In the genomic region with DNA sequence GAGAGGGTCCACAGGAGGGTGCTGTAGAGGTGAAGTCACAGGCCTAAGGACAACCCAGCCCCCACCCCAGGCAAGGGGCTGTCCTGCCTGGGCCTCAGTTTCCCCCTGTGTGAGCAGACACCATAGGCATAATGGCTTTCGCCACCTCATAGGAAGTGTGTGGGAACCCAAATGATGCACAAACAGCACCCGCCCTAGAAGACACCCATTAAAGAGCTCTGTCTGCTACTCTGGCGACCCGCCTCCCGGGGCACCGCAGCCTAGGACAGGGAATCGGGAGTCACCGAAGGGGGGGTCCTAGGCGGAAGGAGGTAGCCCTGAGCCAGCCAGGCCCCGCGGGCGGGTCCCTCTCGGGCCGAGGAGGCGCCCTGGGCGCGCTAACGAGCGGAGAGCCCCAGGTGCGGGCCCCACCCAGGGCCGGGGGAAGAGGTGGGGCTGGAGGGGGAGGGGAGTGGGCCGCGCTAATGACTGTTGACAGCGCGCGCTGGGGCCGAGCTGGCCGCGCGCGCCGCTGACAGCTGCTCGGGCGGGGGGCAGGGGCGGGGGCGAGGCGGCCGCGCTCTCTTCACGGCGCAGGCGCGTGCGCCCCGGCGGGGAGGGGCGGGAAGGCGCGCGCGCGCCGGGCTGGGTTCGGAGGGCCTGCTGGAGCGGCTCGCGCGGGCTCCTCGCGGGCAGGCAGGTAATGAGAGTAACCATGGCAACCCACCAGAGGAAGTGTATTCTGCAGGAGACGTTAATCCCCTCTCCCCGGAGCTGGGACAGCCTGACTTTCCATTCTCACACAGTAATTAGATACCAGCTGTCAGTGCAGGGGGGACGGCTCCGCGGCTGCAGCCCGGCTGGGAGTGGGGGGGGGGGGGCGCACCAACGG, we compare ENCODE assay signal across 8 cellular contexts. TPM values are rescaled to one million over a fixed set of nuclear protein-coding genes. Genes with fewer than 3 reads are reported as not detected.
DNase-seq lines count a peak whose midpoint lies in the region; ATAC-seq and TF ChIP-seq lines count a peak whose summit lies in the region.

No MANE protein-coding gene starts in this region.

- no peak for TF ChIP-seq CTCF in dorsolateral prefrontal cortex (IDR thresholded peaks at IDR 0.05 in 54 of 56, conservative IDR thresholded peaks at IDR 0.05 in 2 of 56; ENCODE audit: low read depth in 1 of 56, partially characterized antibody in 56 of 56)

- peaks cover 48% of the 10 kb centered on the region for H3K4me1 Mint-ChIP-seq in memory B cell

- no peaks in the 10 kb centered on the region for H3K27me3 ChIP-seq in dorsolateral prefrontal cortex

- H3K36me3 Mint-ChIP-seq in memory B cell, result no peaks in the 10 kb centered on the region

- in situ Hi-C loops in G401 (cut with HindIII; ENCODE audit: low sequenced_read_pairs), result no loop called here

- no peaks in the 10 kb centered on the region for H3K9me3 Mint-ChIP-seq in memory B cell

- H3K27me3 Mint-ChIP-seq in memory B cell, result no peaks in the 10 kb centered on the region

- intact Hi-C loops in dorsolateral prefrontal cortex (cut with DNase I), result loop anchor here (5.0 kb wide), 1 partner anchor 46 kb away; no protein-coding TSS in a partner anchor

- DNase-seq in G401 (ENCODE audit: low spot score) (peak; percentile 86), NCI-H345 (lab: John Stamatoyannopoulos, UW) (peak; percentile 97), dorsolateral prefrontal cortex (peak in 5 of 10 donors; percentile 50 to 84 (median 74)), memory B cell (ENCODE audit: low spot score in 2 of 2) (peak; percentile 75 to 82)
- peak; percentile 54 to 56 for DNase-seq in activated CD4-positive, alpha-beta T cell treated with anti-CD3 and anti-CD28 coated beads, Interleukin-2, amount 50 U/mL, for 4 hours
- peak; percentile 76 for DNase-seq in stimulated activated CD8-positive, alpha-beta memory T cell treated with anti-CD3 and anti-CD28 coated beads, Interleukin-4, amount 100 ng/mL, for 48 hours

- peak overlapping the region; percentile 36 to 71 (median 60) for H3K4me3 ChIP-seq in dorsolateral prefrontal cortex

- peak overlapping the region; percentile 27 to 98 (median 91) for H3K27ac ChIP-seq in dorsolateral prefrontal cortex

- ATAC-seq in HG03045 (IDR thresholded peaks at IDR 0.05; ENCODE audit: unreplicated experiment) (peak; percentile 55), memory B cell (ENCODE audit: low read depth) (peak; percentile 75), GM18858 (IDR thresholded peaks at IDR 0.05; ENCODE audit: unreplicated experiment) (no peak)

- H3K4me3 Mint-ChIP-seq in memory B cell, result peak overlapping the region; percentile 87

- H3K27ac Mint-ChIP-seq in memory B cell, result peak overlapping the region; percentile 96

RNA-seq across cellular contexts. Expression of a gene that starts 48.9 kb away (rescaled TPM):
- 6.1 and 8.5 TPM in 2 replicates for total RNA-seq in G401 (2014; rRNA removed; shearing (Covaris generic))
- 10 to 100 TPM; 29.4 to 56.2 (median 42.8) TPM for total RNA-seq in dorsolateral prefrontal cortex
